Comparison of ENCODE assay signal across 8 cellular contexts in genomic region chr11:111379500-111380136, GRCh38. TPM values are rescaled to one million over a fixed set of nuclear protein-coding genes. Genes with fewer than 3 reads are reported as not detected.
DNase-seq lines count a peak whose midpoint lies in the region; ATAC-seq and TF ChIP-seq lines count a peak whose summit lies in the region.

No MANE protein-coding gene starts in this region.

- in situ Hi-C loops in gastrocnemius medialis (cut with MboI; ENCODE audit: low sequenced_read_pairs in 4 of 4): no loop called here

- no TSS peak for BruUV-seq in MCF 10A (replicated peaks; lab: Mats Ljungman, UMichigan)

- no peaks in the 10 kb centered on the region for H3K4me1 Mint-ChIP-seq in MCF 10A (ENCODE audit: insufficient read depth, unreplicated experiment)
- H3K4me1 Mint-ChIP-seq in activated CD8-positive, alpha-beta T cell treated with anti-CD3 and anti-CD28 coated beads, Interleukin-2, amount 10 ng/mL, durations not matched to agents 7 days and 5 days (ENCODE audit: low read depth): peaks cover 41% of the 10 kb centered on the region
- peaks cover 57% of the 10 kb centered on the region for H3K4me1 Mint-ChIP-seq in stimulated activated naive CD8-positive, alpha-beta T cell treated with anti-CD3 and anti-CD28 coated beads, Interleukin-15, amount 100 ng/mL, for 72 hours

- H3K36me3 ChIP-seq in breast epithelium (no peaks in the 10 kb centered on the region), gastrocnemius medialis (no peaks in the 10 kb centered on the region)

- DNase-seq in breast epithelium (ENCODE audit: low spot score in 2 of 2) (no peak), MCF 10A (ENCODE audit: unreplicated experiment) (no peak), NCI-H82 (lab: John Stamatoyannopoulos, UW) (no peak), gastrocnemius medialis (no peak), NCI-H2227 (lab: John Stamatoyannopoulos, UW; ENCODE audit: unreplicated experiment) (no peak)
- DNase-seq in activated CD8-positive, alpha-beta T cell treated with anti-CD3 and anti-CD28 coated beads, Interleukin-2, amount 10 ng/mL, durations not matched to agents 7 days and 5 days: no peak
- DNase-seq in stimulated activated naive CD8-positive, alpha-beta T cell treated with anti-CD3 and anti-CD28 coated beads, Interleukin-15, amount 100 ng/mL, for 72 hours: peak in 1 of 2 donors; percentile 10

- TF ChIP-seq POLR2A in breast epithelium (IDR thresholded peaks at IDR 0.05) (no peak), gastrocnemius medialis (IDR thresholded peaks at IDR 0.05) (no peak)

- H3K36me3 Mint-ChIP-seq in MCF 10A (ENCODE audit: insufficient read depth, unreplicated experiment): no peaks in the 10 kb centered on the region
- H3K36me3 Mint-ChIP-seq in activated CD8-positive, alpha-beta T cell treated with anti-CD3 and anti-CD28 coated beads, Interleukin-2, amount 10 ng/mL, durations not matched to agents 7 days and 5 days (ENCODE audit: low read depth): no peaks in the 10 kb centered on the region

- no peaks in the 10 kb centered on the region for H3K27me3 Mint-ChIP-seq in MCF 10A (ENCODE audit: insufficient read depth, unreplicated experiment)
- H3K27me3 Mint-ChIP-seq in activated CD8-positive, alpha-beta T cell treated with anti-CD3 and anti-CD28 coated beads, Interleukin-2, amount 10 ng/mL, durations not matched to agents 7 days and 5 days (ENCODE audit: low read depth): no peaks in the 10 kb centered on the region
- no peaks in the 10 kb centered on the region for H3K27me3 Mint-ChIP-seq in stimulated activated naive CD8-positive, alpha-beta T cell treated with anti-CD3 and anti-CD28 coated beads, Interleukin-15, amount 100 ng/mL, for 72 hours

- H3K4me1 ChIP-seq in breast epithelium: no peaks in the 10 kb centered on the region
- H3K4me1 ChIP-seq in gastrocnemius medialis: no peaks in the 10 kb centered on the region

- intact Hi-C loops in breast epithelium (cut with DNase I; ENCODE audit: low total_unique reads) (no loop called here), MCF 10A (cut with micrococcal nuclease) (no loop called here), gastrocnemius medialis (cut with DNase I; ENCODE audit: low total_unique reads) (no loop called here)

- TF ChIP-seq CTCF in breast epithelium (IDR thresholded peaks at IDR 0.05) (no peak), MCF 10A (IDR thresholded peaks at IDR 0.05; ENCODE audit: unreplicated experiment) (no peak), gastrocnemius medialis (IDR thresholded peaks at IDR 0.05 in 4 of 5, conservative IDR thresholded peaks at IDR 0.05 in 1 of 5) (no peak)

- H3K9me3 ChIP-seq in breast epithelium (no peaks in the 10 kb centered on the region), gastrocnemius medialis (no peaks in the 10 kb centered on the region)

- H3K9me3 Mint-ChIP-seq in MCF 10A (ENCODE audit: unreplicated experiment): no peaks in the 10 kb centered on the region
- peaks cover 9% of the 10 kb centered on the region for H3K9me3 Mint-ChIP-seq in activated CD8-positive, alpha-beta T cell treated with anti-CD3 and anti-CD28 coated beads, Interleukin-2, amount 10 ng/mL, durations not matched to agents 7 days and 5 days (ENCODE audit: insufficient read depth)
- no peaks in the 10 kb centered on the region for H3K9me3 Mint-ChIP-seq in stimulated activated naive CD8-positive, alpha-beta T cell treated with anti-CD3 and anti-CD28 coated beads, Interleukin-15, amount 100 ng/mL, for 72 hours

- H3K4me3 Mint-ChIP-seq in MCF 10A (ENCODE audit: unreplicated experiment): no peak overlapping the region
- H3K4me3 Mint-ChIP-seq in activated CD8-positive, alpha-beta T cell treated with anti-CD3 and anti-CD28 coated beads, Interleukin-2, amount 10 ng/mL, durations not matched to agents 7 days and 5 days: peak overlapping the region; percentile 70
- peak overlapping the region; percentile 77 to 81 for H3K4me3 Mint-ChIP-seq in stimulated activated naive CD8-positive, alpha-beta T cell treated with anti-CD3 and anti-CD28 coated beads, Interleukin-15, amount 100 ng/mL, for 72 hours

- no peaks in the 10 kb centered on the region for H3K27me3 ChIP-seq in breast epithelium
- H3K27me3 ChIP-seq in gastrocnemius medialis: no peaks in the 10 kb centered on the region

- H3K4me3 ChIP-seq in breast epithelium (peak overlapping the region in 2 of 3 donors; percentile 25 to 52), gastrocnemius medialis (peak overlapping the region in 1 of 4 donors; percentile 5)

- H3K27ac ChIP-seq in breast epithelium: peak overlapping the region; percentile 56 to 79
- H3K27ac ChIP-seq in gastrocnemius medialis: no peak overlapping the region

- no peak overlapping the region for H3K27ac Mint-ChIP-seq in MCF 10A (ENCODE audit: low read depth, unreplicated experiment)
- H3K27ac Mint-ChIP-seq in activated CD8-positive, alpha-beta T cell treated with anti-CD3 and anti-CD28 coated beads, Interleukin-2, amount 10 ng/mL, durations not matched to agents 7 days and 5 days: peak overlapping the region; percentile 95
- peak overlapping the region; percentile 60 to 96 for H3K27ac Mint-ChIP-seq in stimulated activated naive CD8-positive, alpha-beta T cell treated with anti-CD3 and anti-CD28 coated beads, Interleukin-15, amount 100 ng/mL, for 72 hours

- CTCF ChIA-PET in MCF 10A (lab: Yijun Ruan, JAX): interaction anchor here (0.6 kb wide), 1 partner anchor 57 kb away, joined by 3 read pairs; no protein-coding TSS in a partner anchor
- CTCF ChIA-PET in activated CD8-positive, alpha-beta T cell treated with anti-CD3 and anti-CD28 coated beads, Interleukin-2, amount 10 ng/mL, durations not matched to agents 7 days and 5 days (lab: Charles Lee): interaction anchor here (0.7 to 4.1 kb wide), 5 partner anchors 20 to 76 kb away, joined by 3 to 18 read pairs (median 3); no protein-coding TSS in a partner anchor

- peak; percentile 20 for ATAC-seq in HG03045 (IDR thresholded peaks at IDR 0.05; ENCODE audit: unreplicated experiment)
- no peak for ATAC-seq in activated CD8-positive, alpha-beta T cell treated with anti-CD3 and anti-CD28 coated beads, Interleukin-2, amount 10 ng/mL, durations not matched to agents 7 days and 5 days
- no peak for ATAC-seq in stimulated activated naive CD8-positive, alpha-beta T cell treated with anti-CD3 and anti-CD28 coated beads, Interleukin-15, amount 100 ng/mL, for 72 hours
- no peak for ATAC-seq in gastrocnemius medialis

- POLR2A ChIA-PET in MCF 10A (lab: Yijun Ruan, JAX): interaction anchor here (0.6 kb wide), 1 partner anchor 22 kb away, joined by 4 read pairs; no protein-coding TSS in a partner anchor
- POLR2A ChIA-PET in activated CD8-positive, alpha-beta T cell treated with anti-CD3 and anti-CD28 coated beads, Interleukin-2, amount 10 ng/mL, durations not matched to agents 7 days and 5 days (lab: Charles Lee): interaction anchor here (0.9 to 1.9 kb wide), 4 partner anchors 19 to 70 kb away, joined by 3 to 12 read pairs (median 3); no protein-coding TSS in a partner anchor

RNA-seq across cellular contexts. Expression of gene POU2AF1, which starts 0.5 kb away (rescaled TPM):
- total RNA-seq in breast epithelium (1 to 10 TPM in 2 of 3 donors, under 1 TPM in 1; 0.16 to 5.6 (median 3.5) TPM), MCF 10A (2022) (not detected in 2 replicates), gastrocnemius medialis (under 1 TPM in 2 of 4 donors, not detected in 2; 0.29 to 0.78 TPM)
- total RNA-seq in activated CD8-positive, alpha-beta T cell treated with anti-CD3 and anti-CD28 coated beads, Interleukin-2, amount 10 ng/mL, durations not matched to agents 7 days and 5 days: 1 to 10 TPM; 1.7 to 2.4 TPM

Comparison
In these comparisons a context has a peak if more than half of its experiments do, and no peak if none do; other contexts are left out.
1. H3K27ac ChIP-seq: peak in breast epithelium (2 of 2); none in gastrocnemius medialis (0 of 4).